19 cellular contexts compared by ENCODE assay signal in the genomic region with DNA sequence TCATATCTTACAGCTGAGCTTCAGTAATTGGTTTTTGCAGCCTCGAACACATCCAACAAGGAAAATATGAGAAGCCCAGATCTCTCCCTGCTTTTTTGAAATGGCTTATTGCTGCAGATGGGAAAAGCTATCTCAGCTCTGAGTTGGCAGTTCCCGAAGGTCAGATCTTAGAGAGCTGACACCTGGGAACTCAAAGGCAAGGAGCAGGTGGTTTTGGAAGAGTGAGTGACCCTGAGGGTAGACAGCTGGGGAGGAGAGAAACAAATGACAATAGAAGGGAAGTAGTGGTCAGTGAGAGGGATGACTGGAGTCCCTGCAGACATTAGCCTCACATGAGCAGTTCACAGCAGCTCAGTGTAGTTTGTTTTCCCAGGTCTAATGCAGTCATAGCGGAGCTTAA.
DNase-seq lines count a peak whose midpoint lies in the region; FAIRE-seq and TF ChIP-seq lines count a peak whose summit lies in the region.
"Had no signal": no experiment of that assay in that cellular context is flagged by ENCODE, and none has a peak within 500 bp of the region (broad histone marks: within the 10 kb centered on the region; RNA-seq: fewer than 3 reads in every experiment).

No MANE protein-coding gene starts in this region.

- no peak overlapping the region for H4K8ac ChIP-seq in neuronal stem cell (ENCODE audit: low read depth, low read length)

- H3K4ac ChIP-seq in neuronal stem cell (ENCODE audit: low read length): no peak overlapping the region

- H2BK15ac ChIP-seq in neuronal stem cell (ENCODE audit: low read length): no peak overlapping the region

- H3K27me3 ChIP-seq in SJCRH30 (no peaks in the 10 kb centered on the region; the same call in 1 of the 2 replicates), neuronal stem cell (ENCODE audit: control insufficient read depth in 3 of 3, insufficient read depth in 3 of 3, low read depth in 1 of 3, low read length in 3 of 3) (no peaks in the 10 kb centered on the region)
- H3K27me3 ChIP-seq: BE2C had no signal

- TF ChIP-seq CTCF in D721Med (IDR thresholded peaks at IDR 0.05; ENCODE audit: insufficient read depth, missing control alignments): no peak

- no CpG with 5 or more reads among the region's 3 CpGs for WGBS in neuronal stem cell (ENCODE audit: extremely low coverage in 2 of 2, insufficient read length in 2 of 2, insufficient replicate concordance in 1 of 2), 2 donors

- no peak overlapping the region for H4K91ac ChIP-seq in neuronal stem cell (ENCODE audit: low read depth, low read length, poor library complexity)

- H3K9me3 ChIP-seq in SJCRH30 (replicated peaks): 0 out of 2 replicates have a peak, but pooled peaks cover 3% of the 10 kb centered on the region
- no peaks in the 10 kb centered on the region for H3K9me3 ChIP-seq in neuronal stem cell (replicated peaks in 1 of 2; ENCODE audit: control insufficient read depth in 2 of 2, insufficient read depth in 1 of 2, low read depth in 1 of 2, low read length in 2 of 2)
- H3K9me3 ChIP-seq: BE2C had no signal

- H3K4me2 ChIP-seq in neuronal stem cell (ENCODE audit: insufficient read depth, low read length, poor library complexity, severe bottlenecking): no peak overlapping the region

- no peak overlapping the region for H2AK5ac ChIP-seq in neuronal stem cell (ENCODE audit: low read depth, low read length)

- no peak overlapping the region for H2BK12ac ChIP-seq in neuronal stem cell (ENCODE audit: low read length)

- H3K4me3 ChIP-seq in SJCRH30: no peak overlapping the region
- H3K4me3 ChIP-seq in neuronal stem cell (ENCODE audit: low read length in 2 of 2): no peak overlapping the region
- H3K4me3 ChIP-seq: GM23248 had no signal

- no peaks in the 10 kb centered on the region for H3K79me1 ChIP-seq in neuronal stem cell (ENCODE audit: low read depth, low read length)

- H3K23ac ChIP-seq in neuronal stem cell (ENCODE audit: low read depth, low read length, poor library complexity): no peak overlapping the region

- no peak overlapping the region for H3K27ac ChIP-seq in SJCRH30
- H3K27ac ChIP-seq in neuronal stem cell (replicated peaks; ENCODE audit: low read length): no peak overlapping the region
- H3K27ac ChIP-seq: GM23248 had no signal

- FAIRE-seq in D721Med (lab: Jason Lieb, UNC): no peak
- FAIRE-seq: G401.6 had no signal

- H2BK120ac ChIP-seq in neuronal stem cell (ENCODE audit: low read depth, low read length): no peak overlapping the region

- H3K14ac ChIP-seq in neuronal stem cell (ENCODE audit: low read length): no peak overlapping the region

- no peak overlapping the region for H3K18ac ChIP-seq in neuronal stem cell (ENCODE audit: low read length)

- H2BK5ac ChIP-seq in neuronal stem cell (ENCODE audit: low read length): no peak overlapping the region

- H3K36me3 ChIP-seq in SJCRH30: no peaks in the 10 kb centered on the region
- no peaks in the 10 kb centered on the region for H3K36me3 ChIP-seq in neuronal stem cell (replicated peaks in 1 of 2; ENCODE audit: control insufficient read depth in 2 of 2, insufficient read depth in 2 of 2, low read length in 2 of 2)
- H3K36me3 ChIP-seq: BE2C had no signal

- H3K9ac ChIP-seq in neuronal stem cell (ENCODE audit: low read depth, low read length, poor library complexity): no peak overlapping the region
- H3K9ac ChIP-seq: GM23248 had no signal

- peak overlapping the region; percentile 17 for H2AFZ ChIP-seq in neuronal stem cell (ENCODE audit: low read length)
- H2AFZ ChIP-seq: GM23248 had no signal

- H3K4me1 ChIP-seq in SJCRH30 (peaks cover 31% of the 10 kb centered on the region), neuronal stem cell (ENCODE audit: control insufficient read depth in 2 of 2, insufficient read depth in 1 of 2, low read depth in 1 of 2, low read length in 2 of 2) (peaks cover 6 to 14% of the 10 kb centered on the region in 2 donors)
- H3K4me1 ChIP-seq: BE2C had no signal

- DNase-seq in NCI-H748 (lab: John Stamatoyannopoulos, UW; ENCODE audit: unreplicated experiment) (peak; percentile 35), NCI-H748 treated with DMSO at 0.1 percent for 48 hours (lab: John Stamatoyannopoulos, UW) (no peak), SJCRH30 (peak; percentile 46 to 77), neuronal stem cell (ENCODE audit: low spot score) (no peak), NOMO-1 treated with DMSO at 0.1 percent for 48 hours (lab: John Stamatoyannopoulos, UW; ENCODE audit: unreplicated experiment) (no peak), D721Med (ENCODE audit: insufficient read length, low spot score) (no peak), LoVo (ENCODE audit: low spot score) (no peak), kidney glomerular epithelial cell (lab: John Stamatoyannopoulos, UW) (no peak)
- DNase-seq: 8988T; BE2C; CD4-positive, alpha-beta T cell; DMS79 treated with DMSO at 0.1 percent for 48 hours; GM23248; NCI-H1417 treated with DMSO at 0.1 percent for 48 hours; NCI-H2029 treated with DMSO at 0.1 percent for 48 hours; NCI-H2171 treated with DMSO at 0.1 percent for 48 hours; NCI-H524; PC-3 had no signal

Comparison
In these comparisons a context has a peak if more than half of its experiments do, and no peak if none do; other contexts are left out.
1. DNase-seq: peak in NCI-H748 (single experiment) and SJCRH30 (2 of 2); none in NCI-H748 treated with DMSO at 0.1 percent for 48 hours (single experiment), neuronal stem cell (single experiment), NOMO-1 treated with DMSO at 0.1 percent for 48 hours (single experiment), D721Med (single experiment), LoVo (single experiment) and kidney glomerular epithelial cell (single experiment).